ENCODE assay signal across 8 cellular contexts in genomic region chr6:148051-148984, GRCh38.
A peak's percentile ranks its signal among the peaks of the same experiment; 100 is the strongest.
DNase-seq lines count a peak whose midpoint lies in the region; ATAC-seq, FAIRE-seq and TF ChIP-seq lines count a peak whose summit lies in the region.
"Not testable (repeated sequence)": the region's sequence is repeated elsewhere in the genome, so short reads cannot be mapped to it uniquely, and the experiment has no call there.

No MANE protein-coding gene starts in this region.

- H3K27me3 ChIP-seq in Panc1 (ENCODE audit: control insufficient read depth, insufficient read depth, low read length); H1 (replicated peaks in 1 of 4; ENCODE audit: control insufficient read depth in 3 of 4, extremely low read depth in 1 of 4, insufficient read depth in 3 of 4, low read length in 3 of 4): not testable (repeated sequence)

- not testable (repeated sequence) for H3K9me3 Mint-ChIP-seq in naive B cell

- POLR2A ChIA-PET in Panc1 (lab: Charles Lee); H1 (lab: Charles Lee; ENCODE audit: partially characterized antibody): not testable (repeated sequence)

- not testable (repeated sequence) for BruUV-seq in Panc1 (replicated peaks; lab: Mats Ljungman, UMichigan)

- H4K91ac ChIP-seq in H1 (replicated peaks; ENCODE audit: insufficient read length, low read length), result not testable (repeated sequence)

- not testable (repeated sequence) for H3K4me3 ChIP-seq in Panc1 (ENCODE audit: low read depth in 2 of 2, low read length in 2 of 2); H1 (ENCODE audit: extremely low read depth in 1 of 4, insufficient read depth in 2 of 4, low read depth in 3 of 4, low read length in 4 of 4)

- not testable (repeated sequence) for H3K79me1 ChIP-seq in H1 (ENCODE audit: low read depth, low read length)

- H3K23ac ChIP-seq in H1 (ENCODE audit: insufficient read length), result not testable (repeated sequence)

- not testable (repeated sequence) for H3K18ac ChIP-seq in H1 (ENCODE audit: extremely low read depth, low read length)

- CTCF ChIA-PET in Panc1 (lab: Charles Lee), result not testable (repeated sequence)
- CTCF ChIA-PET in H1 (lab: Charles Lee; ENCODE audit: partially characterized antibody), result interaction anchor here (0.9 to 1.6 kb wide), 3 partner anchors 32 to 260 kb away, joined by 3 to 4 read pairs (median 4); no protein-coding TSS in a partner anchor

- H3K14ac ChIP-seq in H1 (ENCODE audit: insufficient read length), result not testable (repeated sequence)

- peak; percentile 86 for ATAC-seq in GM21786 (IDR thresholded peaks at IDR 0.05; ENCODE audit: unreplicated experiment)
- ATAC-seq in HG03565 (IDR thresholded peaks at IDR 0.05; ENCODE audit: unreplicated experiment), result peak; percentile 96
- peak; percentile 58 for ATAC-seq in Panc1
- peak; percentile 64 to 84 for ATAC-seq in naive B cell (ENCODE audit: low read depth in 2 of 2)

- H3K4me1 ChIP-seq in Panc1 (ENCODE audit: control insufficient read depth, insufficient read depth, low read length); H1 (replicated peaks in 1 of 4; ENCODE audit: control insufficient read depth in 3 of 4, insufficient read depth in 4 of 4, low read length in 3 of 4): not testable (repeated sequence)

- H2BK12ac ChIP-seq in H1 (ENCODE audit: low read depth, low read length), result not testable (repeated sequence)

- not testable (repeated sequence) for H3K56ac ChIP-seq in H1 (replicated peaks; ENCODE audit: insufficient read length, low read depth, low read length)

- TF ChIP-seq RAD21 in H1 (IDR thresholded peaks at IDR 0.05 in 1 of 2, conservative IDR thresholded peaks at IDR 0.05 in 1 of 2; ENCODE audit: low read depth in 2 of 2, low read length in 2 of 2), result peak; percentile 42 to 55; a peak in 3 of 4 replicates

- intact Hi-C loops in Panc1 (cut with micrococcal nuclease; ENCODE audit: unreplicated experiment), result not testable (repeated sequence)

- not testable (repeated sequence) for H3K36me3 Mint-ChIP-seq in naive B cell

- not testable (repeated sequence) for H3K36me3 ChIP-seq in Panc1 (ENCODE audit: control insufficient read depth, insufficient read depth, low read length); H1 (ENCODE audit: control insufficient read depth in 2 of 4, insufficient read depth in 4 of 4, low read length in 3 of 4)

- in situ Hi-C loops in Panc1 (cut with HindIII; ENCODE audit: low pct_unique_long_range_greater_than_20kb, low sequenced_read_pairs), result not testable (repeated sequence)

- not testable (repeated sequence) for H3K9ac ChIP-seq in H1 (replicated peaks in 1 of 4; ENCODE audit: extremely low read depth in 1 of 4, low read depth in 3 of 4, low read length in 3 of 4)

- H3K27ac ChIP-seq in Panc1 (ENCODE audit: low read length); H1 (ENCODE audit: low read depth, low read length): not testable (repeated sequence)

- not testable (repeated sequence) for H3K9me3 ChIP-seq in Panc1 (ENCODE audit: control insufficient read depth, insufficient read depth, low read depth, low read length)
- peaks cover 22 to 26% of the 10 kb centered on the region in 2 experiments for H3K9me3 ChIP-seq in H1 (ENCODE audit: insufficient read depth in 2 of 2, low read depth in 1 of 2, low read length in 1 of 2)

- not testable (repeated sequence) for H3K27me3 Mint-ChIP-seq in naive B cell

- not testable (repeated sequence) for H3K4me1 Mint-ChIP-seq in naive B cell

- not testable (repeated sequence) for TF ChIP-seq EP300 in H1 (IDR thresholded peaks at IDR 0.05; ENCODE audit: borderline replicate concordance in 1 of 2, low read depth in 2 of 2, low read length in 2 of 2)

- TF ChIP-seq POLR2A in H1 (IDR thresholded peaks at IDR 0.05; ENCODE audit: control extremely low read depth in 1 of 2, low read depth in 2 of 2, low read length in 2 of 2), result not testable (repeated sequence)

- H4K5ac ChIP-seq in H1 (ENCODE audit: insufficient read length, low read depth, low read length), result not testable (repeated sequence)

- H2AFZ ChIP-seq in H1 (ENCODE audit: low read length), result not testable (repeated sequence)

- TF ChIP-seq CTCF in GM10266 (IDR thresholded peaks at IDR 0.05; ENCODE audit: control insufficient read depth, insufficient read depth, low read depth, missing control alignments) (peak; percentile 75), Panc1 (IDR thresholded peaks at IDR 0.05) (peak; percentile 80), H1 (IDR thresholded peaks at IDR 0.05; ENCODE audit: control extremely low read depth in 1 of 3, insufficient read depth in 1 of 3, low read depth in 1 of 3, low read length in 3 of 3) (peak; percentile 57 to 94 (median 68))

- H3K27ac Mint-ChIP-seq in naive B cell, result not testable (repeated sequence)

- H3K4me2 ChIP-seq in H1 (ENCODE audit: insufficient read depth in 1 of 2, low read depth in 2 of 2, low read length in 2 of 2), result not testable (repeated sequence)

- H3K79me2 ChIP-seq in H1 (ENCODE audit: control insufficient read depth in 1 of 2, insufficient read depth in 2 of 2, low read length in 2 of 2), result not testable (repeated sequence)

- not testable (repeated sequence) for H4K8ac ChIP-seq in H1 (ENCODE audit: extremely low read depth, insufficient read depth, low read length)

- H3K23me2 ChIP-seq in H1 (ENCODE audit: low read depth, low read length), result not testable (repeated sequence)

- H3K4me3 Mint-ChIP-seq in naive B cell, result not testable (repeated sequence)

- not testable (repeated sequence) for H2BK5ac ChIP-seq in H1 (ENCODE audit: low read depth, low read length)

- DNase-seq in GM10266 (ENCODE audit: extremely low spot score), result not testable (repeated sequence)
- peak; percentile 61 for DNase-seq in Panc1 (ENCODE audit: low read depth, low spot score)
- peak; percentile 59 to 94 (median 80) for DNase-seq in activated CD8-positive, alpha-beta memory T cell treated with anti-CD3 and anti-CD28 coated beads for 48 hours (ENCODE audit: low read depth in 2 of 3, low spot score in 2 of 3)
- peak; percentile 34 to 90 for DNase-seq in H1 (ENCODE audit: low read depth in 1 of 2, low spot score in 2 of 2)
- DNase-seq in naive B cell, result peak; percentile 36
- DNase-seq in stimulated activated CD8-positive, alpha-beta memory T cell treated with anti-CD3 and anti-CD28 coated beads, Interleukin-7, amount 100 ng/mL, for 48 hours (ENCODE audit: extremely low read depth in 1 of 2, low read depth in 1 of 2), result peak; percentile 86 to 95

- not testable (repeated sequence) for FAIRE-seq in H1 (lab: Jason Lieb, UNC)

- not testable (repeated sequence) for H2BK15ac ChIP-seq in H1 (ENCODE audit: low read length)

- 85% methylated on average over 47 of the region's 61 CpGs; no CpG with 5 or more reads in 1 of the 2 experiments for WGBS in H1 (ENCODE audit: extremely low coverage in 1 of 2, insufficient coverage in 1 of 2, insufficient read length in 1 of 2, insufficient replicate concordance in 2 of 2, low coverage in 1 of 2, low lambda C conversion rate in 2 of 2, missing lambda C conversion rate in 1 of 2), 2 experiments

- H4K20me1 ChIP-seq in H1 (replicated peaks in 1 of 2; ENCODE audit: control insufficient read depth in 1 of 2, insufficient read depth in 2 of 2, low read length in 2 of 2), result not testable (repeated sequence)

- not testable (repeated sequence) for H3K4ac ChIP-seq in H1 (replicated peaks; ENCODE audit: insufficient read length, low read depth, low read length)

- not testable (repeated sequence) for H2BK120ac ChIP-seq in H1 (replicated peaks; ENCODE audit: low read depth, low read length)

- not testable (repeated sequence) for H2AK5ac ChIP-seq in H1 (ENCODE audit: low read depth, low read length)

- not testable (repeated sequence) for H2BK20ac ChIP-seq in H1 (ENCODE audit: low read length)

TF ChIP-seq in H1, 55 proteins besides CTCF, POLR2A, EP300 and RAD21:
- TF ChIP-seq CTBP2 (IDR thresholded peaks at IDR 0.05; ENCODE audit: borderline replicate concordance, insufficient read depth, insufficient read length, low read length) (peak; percentile 60), CREB1 (IDR thresholded peaks at IDR 0.05) (0 out of 2 replicates have a peak, but pooled peaks have one; percentile 11), POLR2AphosphoS5 (IDR thresholded peaks at IDR 0.05; ENCODE audit: low read depth, low read length) (peak; percentile 90), TCF12 (IDR thresholded peaks at IDR 0.05; ENCODE audit: low read depth, low read length) (0 out of 2 replicates have a peak, but pooled peaks have one; percentile 50), TAF7 (optimal IDR thresholded peaks at IDR 0.05; ENCODE audit: borderline replicate concordance, low read depth, low read length) (peak; percentile 90)
TF ChIP-seq in H1: peak in this region for 5; not testable (repeated sequence) for 50.
